In genomic region chr2:85759257-85759613, GRCh38 we compare ENCODE assay signal across 19 cellular contexts. TPM values are rescaled to one million over a fixed set of nuclear protein-coding genes. Genes with fewer than 3 reads are reported as not detected.
A peak's percentile ranks its signal among the peaks of the same experiment; 100 is the strongest.
DNase-seq lines count a peak whose midpoint lies in the region; ATAC-seq, FAIRE-seq and TF ChIP-seq lines count a peak whose summit lies in the region.
"Had no signal": no experiment of that assay in that cellular context is flagged by ENCODE, and none has a peak within 500 bp of the region (broad histone marks: within the 10 kb centered on the region; RNA-seq: fewer than 3 reads in every experiment).

No MANE protein-coding gene starts in this region.

- no peaks in the 10 kb centered on the region for H3K9me3 ChIP-seq in adipocyte (ENCODE audit: control insufficient read depth, low read length)
- no peaks in the 10 kb centered on the region for H3K9me3 ChIP-seq in mesenchymal stem cell (ENCODE audit: control insufficient read depth, low read length)
- H3K9me3 ChIP-seq in thoracic aorta: no peaks in the 10 kb centered on the region
- H3K9me3 ChIP-seq: A549 had no signal

- no peak for TF ChIP-seq CTCF in thoracic aorta (IDR thresholded peaks at IDR 0.05)
- no peak for TF ChIP-seq CTCF in type B pancreatic cell (conservative IDR thresholded peaks at IDR 0.05)

- H3K27me3 Mint-ChIP-seq in type B pancreatic cell: peaks cover 33% of the 10 kb centered on the region

- H3K9ac ChIP-seq in adipocyte (ENCODE audit: low read length) (peak overlapping the region; percentile 19), mesenchymal stem cell (ENCODE audit: low read length) (no peak overlapping the region)

- no peak for DNase-seq in HTR-8/SVneo (ENCODE audit: insufficient read length, low spot score)
- no peak for DNase-seq in adipocyte (ENCODE audit: low read depth)
- DNase-seq in mesenchymal stem cell: no peak
- no peak for DNase-seq in thoracic aorta (ENCODE audit: low spot score)
- no peak for DNase-seq in stimulated activated CD4-positive, alpha-beta T cell treated with anti-CD3 and anti-CD28 coated beads, Interleukin-4, amount 100 ng/mL, for 1 hour
- DNase-seq in type B pancreatic cell (ENCODE audit: extremely low spot score, unreplicated experiment): no peak
- DNase-seq in NCI-H2029 treated with DMSO at 0.1 percent for 48 hours (lab: John Stamatoyannopoulos, UW): no peak
- DNase-seq: CD4-positive, alpha-beta T cell; KG1; NCI-H187; NCI-H345; NCI-H526; PC-3 had no signal

- H3K36me3 ChIP-seq in adipocyte (ENCODE audit: control insufficient read depth, insufficient read depth, low read length, severe bottlenecking): peaks cover 15% of the 10 kb centered on the region
- H3K36me3 ChIP-seq in mesenchymal stem cell (ENCODE audit: control insufficient read depth in 1 of 2, insufficient read depth in 2 of 2, low read depth in 1 of 2, low read length in 2 of 2): peaks cover 0 to 3% of the 10 kb centered on the region in 2 experiments
- H3K36me3 ChIP-seq in thoracic aorta: peaks cover 9% of the 10 kb centered on the region

- ATAC-seq in thoracic aorta (ENCODE audit: insufficient number of reproducible peaks, low FRiP score, low read depth): no peak
- no peak for ATAC-seq in HG03442 (IDR thresholded peaks at IDR 0.05; ENCODE audit: unreplicated experiment)
- ATAC-seq: A549, GM23338, HCT116, PC-3 had no signal

- no peak overlapping the region for H4K8ac ChIP-seq in mesenchymal stem cell (ENCODE audit: low read length)

- peak overlapping the region in 1 of 2 experiments; percentile 21 for H2BK12ac ChIP-seq in mesenchymal stem cell (ENCODE audit: low read length in 2 of 2)

- no peak overlapping the region for H3K4me3 Mint-ChIP-seq in type B pancreatic cell
- H3K4me3 Mint-ChIP-seq: CD4-positive, alpha-beta T cell; GM23338 had no signal

- no peak overlapping the region for H2AFZ ChIP-seq in mesenchymal stem cell (ENCODE audit: low read depth, low read length)
- H2AFZ ChIP-seq: GM23338 had no signal

- no peak overlapping the region for H3K27ac Mint-ChIP-seq in type B pancreatic cell
- H3K27ac Mint-ChIP-seq: CD4-positive, alpha-beta T cell; GM23338 had no signal

- peaks cover 4% of the 10 kb centered on the region for H3K79me1 ChIP-seq in mesenchymal stem cell (replicated peaks; ENCODE audit: low read length, poor library complexity, severe bottlenecking)

- no peaks in the 10 kb centered on the region for H3K36me3 Mint-ChIP-seq in type B pancreatic cell

- no peak overlapping the region for H2AK5ac ChIP-seq in mesenchymal stem cell (ENCODE audit: low read length, severe bottlenecking)

- H3K18ac ChIP-seq in mesenchymal stem cell (ENCODE audit: low read depth in 1 of 2, low read length in 2 of 2): peak overlapping the region in 1 of 2 experiments; percentile 11

- no peaks in the 10 kb centered on the region for H3K9me3 Mint-ChIP-seq in type B pancreatic cell
- H3K9me3 Mint-ChIP-seq: CD4-positive, alpha-beta T cell; GM23338 had no signal

- H3K4me1 Mint-ChIP-seq in type B pancreatic cell (ENCODE audit: unreplicated experiment): peaks cover 28% of the 10 kb centered on the region

- peak overlapping the region; percentile 47 for H4K91ac ChIP-seq in mesenchymal stem cell (ENCODE audit: low read length)

- FAIRE-seq in HTR-8/SVneo (lab: Jason Lieb, UNC): peak; percentile 46
- FAIRE-seq: A549, GM12892, GM18507 had no signal

- no peak overlapping the region for H2BK5ac ChIP-seq in mesenchymal stem cell (ENCODE audit: low read depth, low read length, poor library complexity, severe bottlenecking)

- 97% methylated on average over 5 of the region's 5 CpGs for WGBS in mesenchymal stem cell

- H3K4me1 ChIP-seq in adipocyte (ENCODE audit: control insufficient read depth, insufficient read depth, low read length) (peaks cover 69% of the 10 kb centered on the region), mesenchymal stem cell (ENCODE audit: control insufficient read depth, insufficient read depth, low read depth, low read length) (peaks cover 33% of the 10 kb centered on the region), thoracic aorta (ENCODE audit: control insufficient read depth in 1 of 2, low read depth in 2 of 2) (peaks cover 13 to 77% of the 10 kb centered on the region in 2 donors)

- no peak overlapping the region for H3K4me2 ChIP-seq in mesenchymal stem cell (ENCODE audit: low read length, poor library complexity, severe bottlenecking)
- H3K4me2 ChIP-seq: A549, GM23338 had no signal

- no peak overlapping the region for H3K14ac ChIP-seq in mesenchymal stem cell (ENCODE audit: low read length in 2 of 2)

- peak overlapping the region in 1 of 2 experiments; percentile 53 for H3K23ac ChIP-seq in mesenchymal stem cell (ENCODE audit: low read length in 2 of 2)

- H3K4me3 ChIP-seq in adipocyte (ENCODE audit: low read length) (peak overlapping the region; percentile 31), mesenchymal stem cell (ENCODE audit: insufficient read depth in 1 of 2, low read depth in 1 of 2, low read length in 2 of 2) (no peak overlapping the region), thoracic aorta (peak overlapping the region; percentile 88)
- H3K4me3 ChIP-seq: A549, GM23338 had no signal

- H2BK120ac ChIP-seq in mesenchymal stem cell (ENCODE audit: low read depth, low read length): no peak overlapping the region

- H3K27ac ChIP-seq in mesenchymal stem cell (ENCODE audit: low read length, poor library complexity, severe bottlenecking) (no peak overlapping the region), thoracic aorta (peak overlapping the region in 1 of 2 donors; percentile 23)

- no peak overlapping the region for H3K4ac ChIP-seq in mesenchymal stem cell (ENCODE audit: low read depth in 1 of 2, low read length in 2 of 2)

- no peaks in the 10 kb centered on the region for H3K27me3 ChIP-seq in adipocyte (replicated peaks; ENCODE audit: control insufficient read depth, insufficient read depth, low read length)
- peaks cover 0 to 22% of the 10 kb centered on the region in 2 experiments for H3K27me3 ChIP-seq in mesenchymal stem cell (ENCODE audit: control insufficient read depth in 1 of 2, insufficient read depth in 1 of 2, low read length in 2 of 2)
- no peaks in the 10 kb centered on the region for H3K27me3 ChIP-seq in thoracic aorta (replicated peaks; ENCODE audit: insufficient read depth)

- H2BK15ac ChIP-seq in mesenchymal stem cell (ENCODE audit: low read depth, poor library complexity, severe bottlenecking): no peak overlapping the region

RNA-seq across cellular contexts. Expression of gene ATOH8, which starts 5.4 kb away (rescaled TPM):
- polyA plus RNA-seq in mesenchymal stem cell (2013, experiment 1 of 2): 5.8 TPM
- polyA plus RNA-seq in mesenchymal stem cell (2013, experiment 2 of 2): 6.0 TPM
- total RNA-seq in thoracic aorta (100 to 1,000 TPM in 1 of 2 donors, 10 to 100 TPM in 1; 78.4 to 207 TPM), type B pancreatic cell (ENCODE audit: low replicate concordance) (1.8 and 13.7 TPM in 2 replicates)
- total RNA-seq: CD4-positive, alpha-beta T cell had no signal

Comparison
In these comparisons a context has a peak if more than half of its experiments do, and no peak if none do; other contexts are left out.
1. H3K4me3 ChIP-seq: peak in adipocyte (single experiment) and thoracic aorta (single experiment); none in mesenchymal stem cell (0 of 2).